14 cellular contexts compared by ENCODE assay signal in the genomic region with DNA sequence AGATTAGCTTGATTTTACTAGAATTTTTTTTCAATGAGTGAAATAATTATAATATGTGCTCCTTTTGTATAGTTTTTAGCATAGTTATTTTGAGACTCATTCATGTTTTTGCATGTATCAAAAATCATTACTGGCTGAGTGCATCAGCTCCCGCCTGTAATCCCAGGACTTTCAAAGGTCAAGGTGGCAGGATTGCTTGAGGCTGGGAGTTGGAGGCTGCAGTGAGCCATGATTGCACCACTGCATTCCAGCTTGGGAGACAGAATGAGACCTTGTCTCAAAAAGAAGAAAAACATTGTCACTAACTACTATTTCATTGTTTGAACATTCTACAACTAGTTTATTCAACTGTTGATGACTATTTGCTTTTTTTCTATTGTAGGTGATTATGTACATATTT.
DNase-seq lines count a peak whose midpoint lies in the region; TF ChIP-seq lines count a peak whose summit lies in the region.
"Had no signal": no experiment of that assay in that cellular context is flagged by ENCODE, and none has a peak within 500 bp of the region (broad histone marks: within the 10 kb centered on the region; RNA-seq: fewer than 3 reads in every experiment).

No MANE protein-coding gene starts in this region.

- no peak overlapping the region for H2BK120ac ChIP-seq in mesenchymal stem cell (ENCODE audit: low read depth, low read length)

- no peak overlapping the region for H3K18ac ChIP-seq in mesenchymal stem cell (ENCODE audit: low read depth in 1 of 2, low read length in 2 of 2)

- H3K23ac ChIP-seq in mesenchymal stem cell (ENCODE audit: low read length in 2 of 2) = no peak overlapping the region

- H3K27me3 ChIP-seq in adipocyte (replicated peaks; ENCODE audit: control insufficient read depth, insufficient read depth, low read length) = no peaks in the 10 kb centered on the region
- no peaks in the 10 kb centered on the region for H3K27me3 ChIP-seq in mesenchymal stem cell (ENCODE audit: control insufficient read depth in 1 of 2, insufficient read depth in 1 of 2, low read length in 2 of 2)
- no peaks in the 10 kb centered on the region for H3K27me3 ChIP-seq in Karpas-422 (ENCODE audit: low read length)

- H3K79me1 ChIP-seq in mesenchymal stem cell (replicated peaks; ENCODE audit: low read length, poor library complexity, severe bottlenecking) = no peaks in the 10 kb centered on the region

- no peak overlapping the region for H4K91ac ChIP-seq in mesenchymal stem cell (ENCODE audit: low read length)

- H2BK12ac ChIP-seq in mesenchymal stem cell (ENCODE audit: low read length in 2 of 2) = no peak overlapping the region

- H3K79me2 ChIP-seq in Karpas-422 (ENCODE audit: low read length) = no peaks in the 10 kb centered on the region

- no peak overlapping the region for H2AK5ac ChIP-seq in mesenchymal stem cell (ENCODE audit: low read length, severe bottlenecking)

- no peaks in the 10 kb centered on the region for H3K9me2 ChIP-seq in Karpas-422 (replicated peaks; ENCODE audit: insufficient read depth, low read length)

- no peak overlapping the region for H2AFZ ChIP-seq in mesenchymal stem cell (ENCODE audit: low read depth, low read length)
- no peak overlapping the region for H2AFZ ChIP-seq in Karpas-422 (ENCODE audit: low read length)

- no peak overlapping the region for H3K4me3 ChIP-seq in adipocyte (ENCODE audit: low read length)
- no peak overlapping the region for H3K4me3 ChIP-seq in epithelial cell of esophagus (ENCODE audit: low read length)
- H3K4me3 ChIP-seq in mesenchymal stem cell (ENCODE audit: insufficient read depth in 1 of 2, low read depth in 1 of 2, low read length in 2 of 2) = no peak overlapping the region
- H3K4me3 ChIP-seq in Karpas-422 (ENCODE audit: low read length) = no peak overlapping the region

- H3K4ac ChIP-seq in mesenchymal stem cell (ENCODE audit: low read depth in 1 of 2, low read length in 2 of 2) = no peak overlapping the region

- no peak overlapping the region for H3K14ac ChIP-seq in mesenchymal stem cell (ENCODE audit: low read length in 2 of 2)

- WGBS in mesenchymal stem cell = 100% methylated on average over 1 of the region's 1 CpG

- H3K27ac ChIP-seq in mesenchymal stem cell (ENCODE audit: low read length, poor library complexity, severe bottlenecking) (no peak overlapping the region), Karpas-422 (ENCODE audit: low read length) (no peak overlapping the region)

- no peak overlapping the region for H2BK5ac ChIP-seq in mesenchymal stem cell (ENCODE audit: low read depth, low read length, poor library complexity, severe bottlenecking)

- peaks cover 4% of the 10 kb centered on the region for H3K4me1 ChIP-seq in adipocyte (ENCODE audit: control insufficient read depth, insufficient read depth, low read length)
- H3K4me1 ChIP-seq in mesenchymal stem cell (ENCODE audit: control insufficient read depth, insufficient read depth, low read depth, low read length) = no peaks in the 10 kb centered on the region
- H3K4me1 ChIP-seq in Karpas-422 (ENCODE audit: low read length) = no peaks in the 10 kb centered on the region

- no peak for TF ChIP-seq CTCF in epithelial cell of esophagus (IDR thresholded peaks at IDR 0.05; ENCODE audit: insufficient read depth, low read depth, low read length, missing control alignments)

- H3K9ac ChIP-seq in adipocyte (ENCODE audit: low read length) = no peak overlapping the region
- H3K9ac ChIP-seq in mesenchymal stem cell (ENCODE audit: low read length) = no peak overlapping the region
- no peak overlapping the region for H3K9ac ChIP-seq in Karpas-422 (ENCODE audit: low read length)

- no peaks in the 10 kb centered on the region for H3K9me3 ChIP-seq in adipocyte (ENCODE audit: control insufficient read depth, low read length)
- no peaks in the 10 kb centered on the region for H3K9me3 ChIP-seq in mesenchymal stem cell (ENCODE audit: control insufficient read depth, low read length)
- peaks cover 17% of the 10 kb centered on the region for H3K9me3 ChIP-seq in Karpas-422 (ENCODE audit: low read length)

- H3K36me3 ChIP-seq in adipocyte (ENCODE audit: control insufficient read depth, insufficient read depth, low read length, severe bottlenecking) (no peaks in the 10 kb centered on the region), mesenchymal stem cell (ENCODE audit: control insufficient read depth in 1 of 2, insufficient read depth in 2 of 2, low read depth in 1 of 2, low read length in 2 of 2) (no peaks in the 10 kb centered on the region), Karpas-422 (ENCODE audit: insufficient read depth, low read length) (no peaks in the 10 kb centered on the region)

- no peak overlapping the region for H2BK15ac ChIP-seq in mesenchymal stem cell (ENCODE audit: low read depth, poor library complexity, severe bottlenecking)

- DNase-seq in EL (peak; percentile 27), adipocyte (ENCODE audit: low read depth) (peak; percentile 72), epithelial cell of esophagus (ENCODE audit: low read depth) (peak; percentile 40), mesenchymal stem cell (peak; percentile 3), Karpas-422 (no peak), UCSD-AML1 (lab: John Stamatoyannopoulos, UW; ENCODE audit: unreplicated experiment) (no peak), HT-29 (ENCODE audit: low spot score) (no peak), NCI-H510A (lab: John Stamatoyannopoulos, UW) (no peak)
- DNase-seq: ACHN; C1 segment of cervical spinal cord; Calu3; CD4-positive, alpha-beta T cell; DMS 273 treated with DMSO at 0.1 percent for 48 hours; GF-D8 had no signal

- H3K4me2 ChIP-seq in mesenchymal stem cell (ENCODE audit: low read length, poor library complexity, severe bottlenecking) = no peak overlapping the region
- H3K4me2 ChIP-seq in Karpas-422 (ENCODE audit: low read depth, low read length, poor library complexity, severe bottlenecking) = no peak overlapping the region

- H4K8ac ChIP-seq in mesenchymal stem cell (ENCODE audit: low read length) = no peak overlapping the region

- H4K20me1 ChIP-seq in Karpas-422 (ENCODE audit: insufficient read depth, low read depth, low read length) = no peaks in the 10 kb centered on the region

Comparison
In these comparisons a context has a peak if more than half of its experiments do, and no peak if none do; other contexts are left out.
1. DNase-seq: peak in EL (single experiment), adipocyte (single experiment), epithelial cell of esophagus (single experiment) and mesenchymal stem cell (single experiment); none in Karpas-422 (single experiment), UCSD-AML1 (single experiment), HT-29 (single experiment) and NCI-H510A (single experiment).